1 cellular context compared by ENCODE assay signal in the genomic region with DNA sequence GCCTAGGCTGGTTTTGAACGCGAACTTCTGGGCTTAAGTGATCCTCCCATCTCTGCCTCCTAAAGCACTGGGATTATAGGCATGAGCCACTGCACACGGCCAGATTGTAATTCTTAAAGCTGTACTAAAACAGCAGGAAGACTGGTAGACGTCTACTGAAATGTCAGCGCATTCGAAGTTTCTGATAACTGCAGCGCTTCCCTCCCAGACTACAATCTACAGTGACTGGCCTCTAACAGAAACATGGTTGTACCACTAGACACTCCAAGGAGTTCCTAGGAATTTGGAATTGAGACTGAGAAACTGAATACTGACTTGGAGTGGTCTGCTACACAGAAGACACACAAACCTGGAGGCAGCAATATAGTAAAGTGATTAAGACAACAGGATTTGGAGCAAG.
TF ChIP-seq lines count a peak whose summit lies in the region.

No MANE protein-coding gene starts in this region.

TF ChIP-seq in GM12878, 131 proteins besides CTCF, POLR2A, EP300 and RAD21:
- TF ChIP-seq CHD4 (IDR thresholded peaks at IDR 0.05) (no peak), LARP7 (IDR thresholded peaks at IDR 0.05) (no peak), CREM (IDR thresholded peaks at IDR 0.05; ENCODE audit: low read depth) (no peak), TCF12 (IDR thresholded peaks at IDR 0.05; ENCODE audit: low read depth, low read length) (no peak), STAT1 (conservative IDR thresholded peaks at IDR 0.05) (no peak), SPI1 (IDR thresholded peaks at IDR 0.05; ENCODE audit: borderline replicate concordance, insufficient read depth, low read depth, low read length) (no peak), SMAD1 (IDR thresholded peaks at IDR 0.05; ENCODE audit: low read depth, partially characterized antibody) (no peak), JUNB (IDR thresholded peaks at IDR 0.05) (no peak), ZBED1 (IDR thresholded peaks at IDR 0.05; ENCODE audit: borderline replicate concordance) (no peak)
- TF ChIP-seq, protein P1, sequence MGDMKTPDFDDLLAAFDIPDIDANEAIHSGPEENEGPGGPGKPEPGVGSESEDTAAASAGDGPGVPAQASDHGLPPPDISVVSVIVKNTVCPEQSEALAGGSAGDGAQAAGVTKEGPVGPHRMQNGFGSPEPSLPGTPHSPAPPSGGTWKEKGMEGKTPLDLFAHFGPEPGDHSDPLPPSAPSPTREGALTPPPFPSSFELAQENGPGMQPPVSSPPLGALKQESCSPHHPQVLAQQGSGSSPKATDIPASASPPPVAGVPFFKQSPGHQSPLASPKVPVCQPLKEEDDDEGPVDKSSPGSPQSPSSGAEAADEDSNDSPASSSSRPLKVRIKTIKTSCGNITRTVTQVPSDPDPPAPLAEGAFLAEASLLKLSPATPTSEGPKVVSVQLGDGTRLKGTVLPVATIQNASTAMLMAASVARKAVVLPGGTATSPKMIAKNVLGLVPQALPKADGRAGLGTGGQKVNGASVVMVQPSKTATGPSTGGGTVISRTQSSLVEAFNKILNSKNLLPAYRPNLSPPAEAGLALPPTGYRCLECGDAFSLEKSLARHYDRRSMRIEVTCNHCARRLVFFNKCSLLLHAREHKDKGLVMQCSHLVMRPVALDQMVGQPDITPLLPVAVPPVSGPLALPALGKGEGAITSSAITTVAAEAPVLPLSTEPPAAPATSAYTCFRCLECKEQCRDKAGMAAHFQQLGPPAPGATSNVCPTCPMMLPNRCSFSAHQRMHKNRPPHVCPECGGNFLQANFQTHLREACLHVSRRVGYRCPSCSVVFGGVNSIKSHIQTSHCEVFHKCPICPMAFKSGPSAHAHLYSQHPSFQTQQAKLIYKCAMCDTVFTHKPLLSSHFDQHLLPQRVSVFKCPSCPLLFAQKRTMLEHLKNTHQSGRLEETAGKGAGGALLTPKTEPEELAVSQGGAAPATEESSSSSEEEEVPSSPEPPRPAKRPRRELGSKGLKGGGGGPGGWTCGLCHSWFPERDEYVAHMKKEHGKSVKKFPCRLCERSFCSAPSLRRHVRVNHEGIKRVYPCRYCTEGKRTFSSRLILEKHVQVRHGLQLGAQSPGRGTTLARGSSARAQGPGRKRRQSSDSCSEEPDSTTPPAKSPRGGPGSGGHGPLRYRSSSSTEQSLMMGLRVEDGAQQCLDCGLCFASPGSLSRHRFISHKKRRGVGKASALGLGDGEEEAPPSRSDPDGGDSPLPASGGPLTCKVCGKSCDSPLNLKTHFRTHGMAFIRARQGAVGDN (IDR thresholded peaks at IDR 0.05) = no peak
- TF ChIP-seq, protein P2, sequence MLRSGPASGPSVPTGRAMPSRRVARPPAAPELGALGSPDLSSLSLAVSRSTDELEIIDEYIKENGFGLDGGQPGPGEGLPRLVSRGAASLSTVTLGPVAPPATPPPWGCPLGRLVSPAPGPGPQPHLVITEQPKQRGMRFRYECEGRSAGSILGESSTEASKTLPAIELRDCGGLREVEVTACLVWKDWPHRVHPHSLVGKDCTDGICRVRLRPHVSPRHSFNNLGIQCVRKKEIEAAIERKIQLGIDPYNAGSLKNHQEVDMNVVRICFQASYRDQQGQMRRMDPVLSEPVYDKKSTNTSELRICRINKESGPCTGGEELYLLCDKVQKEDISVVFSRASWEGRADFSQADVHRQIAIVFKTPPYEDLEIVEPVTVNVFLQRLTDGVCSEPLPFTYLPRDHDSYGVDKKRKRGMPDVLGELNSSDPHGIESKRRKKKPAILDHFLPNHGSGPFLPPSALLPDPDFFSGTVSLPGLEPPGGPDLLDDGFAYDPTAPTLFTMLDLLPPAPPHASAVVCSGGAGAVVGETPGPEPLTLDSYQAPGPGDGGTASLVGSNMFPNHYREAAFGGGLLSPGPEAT (IDR thresholded peaks at IDR 0.05; ENCODE audit: low read depth) = no peak
- TF ChIP-seq, protein P3, sequence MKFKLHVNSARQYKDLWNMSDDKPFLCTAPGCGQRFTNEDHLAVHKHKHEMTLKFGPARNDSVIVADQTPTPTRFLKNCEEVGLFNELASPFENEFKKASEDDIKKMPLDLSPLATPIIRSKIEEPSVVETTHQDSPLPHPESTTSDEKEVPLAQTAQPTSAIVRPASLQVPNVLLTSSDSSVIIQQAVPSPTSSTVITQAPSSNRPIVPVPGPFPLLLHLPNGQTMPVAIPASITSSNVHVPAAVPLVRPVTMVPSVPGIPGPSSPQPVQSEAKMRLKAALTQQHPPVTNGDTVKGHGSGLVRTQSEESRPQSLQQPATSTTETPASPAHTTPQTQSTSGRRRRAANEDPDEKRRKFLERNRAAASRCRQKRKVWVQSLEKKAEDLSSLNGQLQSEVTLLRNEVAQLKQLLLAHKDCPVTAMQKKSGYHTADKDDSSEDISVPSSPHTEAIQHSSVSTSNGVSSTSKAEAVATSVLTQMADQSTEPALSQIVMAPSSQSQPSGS (IDR thresholded peaks at IDR 0.05; ENCODE audit: low read length) = no peak
- TF ChIP-seq, protein P4, sequence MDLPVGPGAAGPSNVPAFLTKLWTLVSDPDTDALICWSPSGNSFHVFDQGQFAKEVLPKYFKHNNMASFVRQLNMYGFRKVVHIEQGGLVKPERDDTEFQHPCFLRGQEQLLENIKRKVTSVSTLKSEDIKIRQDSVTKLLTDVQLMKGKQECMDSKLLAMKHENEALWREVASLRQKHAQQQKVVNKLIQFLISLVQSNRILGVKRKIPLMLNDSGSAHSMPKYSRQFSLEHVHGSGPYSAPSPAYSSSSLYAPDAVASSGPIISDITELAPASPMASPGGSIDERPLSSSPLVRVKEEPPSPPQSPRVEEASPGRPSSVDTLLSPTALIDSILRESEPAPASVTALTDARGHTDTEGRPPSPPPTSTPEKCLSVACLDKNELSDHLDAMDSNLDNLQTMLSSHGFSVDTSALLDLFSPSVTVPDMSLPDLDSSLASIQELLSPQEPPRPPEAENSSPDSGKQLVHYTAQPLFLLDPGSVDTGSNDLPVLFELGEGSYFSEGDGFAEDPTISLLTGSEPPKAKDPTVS (IDR thresholded peaks at IDR 0.05; ENCODE audit: low read depth, low read length) = no peak
- TF ChIP-seq, protein P5, sequence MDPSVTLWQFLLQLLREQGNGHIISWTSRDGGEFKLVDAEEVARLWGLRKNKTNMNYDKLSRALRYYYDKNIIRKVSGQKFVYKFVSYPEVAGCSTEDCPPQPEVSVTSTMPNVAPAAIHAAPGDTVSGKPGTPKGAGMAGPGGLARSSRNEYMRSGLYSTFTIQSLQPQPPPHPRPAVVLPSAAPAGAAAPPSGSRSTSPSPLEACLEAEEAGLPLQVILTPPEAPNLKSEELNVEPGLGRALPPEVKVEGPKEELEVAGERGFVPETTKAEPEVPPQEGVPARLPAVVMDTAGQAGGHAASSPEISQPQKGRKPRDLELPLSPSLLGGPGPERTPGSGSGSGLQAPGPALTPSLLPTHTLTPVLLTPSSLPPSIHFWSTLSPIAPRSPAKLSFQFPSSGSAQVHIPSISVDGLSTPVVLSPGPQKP (IDR thresholded peaks at IDR 0.05; ENCODE audit: low read depth, low read length) = no peak
